ENCODE assay signal across 9 cellular contexts in the genomic region with DNA sequence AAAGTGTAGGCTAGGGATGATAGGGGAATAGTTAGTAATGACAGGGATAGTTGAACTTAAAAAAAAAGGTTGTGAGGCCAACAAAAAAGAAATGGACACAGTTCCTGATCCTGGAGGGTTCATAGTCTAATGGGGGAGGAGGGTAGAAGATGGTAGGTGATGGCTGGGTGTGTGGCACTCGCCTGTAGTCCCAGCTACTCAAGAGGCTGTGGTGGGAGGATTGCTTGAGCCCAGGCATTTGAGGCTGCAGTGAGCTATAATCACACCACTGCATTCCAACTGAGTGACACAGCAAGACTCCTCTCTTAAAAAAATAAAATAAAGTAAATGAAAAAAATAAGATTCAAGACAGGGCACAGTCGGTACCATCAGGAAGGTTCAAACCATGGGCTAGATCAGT. TPM values are rescaled to one million over a fixed set of nuclear protein-coding genes. Genes with fewer than 3 reads are reported as not detected.
DNase-seq lines count a peak whose midpoint lies in the region; ATAC-seq, FAIRE-seq and TF ChIP-seq lines count a peak whose summit lies in the region.
"Had no signal": no experiment of that assay in that cellular context is flagged by ENCODE, and none has a peak within 500 bp of the region (broad histone marks: within the 10 kb centered on the region; RNA-seq: fewer than 3 reads in every experiment).

No MANE protein-coding gene starts in this region.

- H3K4me1 Mint-ChIP-seq in activated T-cell treated with anti-CD3 and anti-CD28 coated beads, Interleukin-2, amount 50 U/mL, for 24 hours (ENCODE audit: low read depth) = peaks cover 61% of the 10 kb centered on the region
- H3K4me1 Mint-ChIP-seq in stimulated activated naive B cell treated with anti-CD40 and anti-IgM and Interleukin-4, amounts not matched to agents 10 μg/mL and 1 μg/mL and 100 μg/mL, for 72 hours = peaks cover 41 to 55% of the 10 kb centered on the region in 2 donors

- H3K4me3 ChIP-seq in epithelial cell of proximal tubule (ENCODE audit: low read depth, low read length) = peak overlapping the region; percentile 63

- peaks cover 22% of the 10 kb centered on the region for H3K36me3 Mint-ChIP-seq in activated T-cell treated with anti-CD3 and anti-CD28 coated beads, Interleukin-2, amount 50 U/mL, for 24 hours (ENCODE audit: low read depth)
- H3K36me3 Mint-ChIP-seq in stimulated activated naive B cell treated with anti-CD40 and anti-IgM and Interleukin-4, amounts not matched to agents 10 μg/mL and 1 μg/mL and 100 μg/mL, for 72 hours = peaks cover 3 to 10% of the 10 kb centered on the region in 2 donors

- H3K4me3 Mint-ChIP-seq in activated T-cell treated with anti-CD3 and anti-CD28 coated beads, Interleukin-2, amount 50 U/mL, for 24 hours = peak overlapping the region; percentile 93
- H3K4me3 Mint-ChIP-seq in stimulated activated naive B cell treated with anti-CD40 and anti-IgM and Interleukin-4, amounts not matched to agents 10 μg/mL and 1 μg/mL and 100 μg/mL, for 72 hours = peak overlapping the region; percentile 72 to 82

- no peak for TF ChIP-seq CTCF in epithelial cell of proximal tubule (conservative IDR thresholded peaks at IDR 0.05; ENCODE audit: low read depth, low read length)

- H3K27ac Mint-ChIP-seq in activated T-cell treated with anti-CD3 and anti-CD28 coated beads, Interleukin-2, amount 50 U/mL, for 24 hours = peak overlapping the region; percentile 95
- peak overlapping the region; percentile 97 for H3K27ac Mint-ChIP-seq in stimulated activated naive B cell treated with anti-CD40 and anti-IgM and Interleukin-4, amounts not matched to agents 10 μg/mL and 1 μg/mL and 100 μg/mL, for 72 hours

- FAIRE-seq in frontal cortex (lab: Jason Lieb, UNC) = no peak

- no peak for ATAC-seq in stimulated activated naive B cell treated with anti-CD40 and anti-IgM and Interleukin-4, amounts not matched to agents 10 μg/mL and 1 μg/mL and 100 μg/mL, for 72 hours (replicated peaks)
- ATAC-seq in HG03095 (IDR thresholded peaks at IDR 0.05; ENCODE audit: unreplicated experiment) = no peak

- H3K27me3 Mint-ChIP-seq in activated T-cell treated with anti-CD3 and anti-CD28 coated beads, Interleukin-2, amount 50 U/mL, for 24 hours = no peaks in the 10 kb centered on the region
- H3K27me3 Mint-ChIP-seq in stimulated activated naive B cell treated with anti-CD40 and anti-IgM and Interleukin-4, amounts not matched to agents 10 μg/mL and 1 μg/mL and 100 μg/mL, for 72 hours = no peaks in the 10 kb centered on the region

- no peaks in the 10 kb centered on the region for H3K9me3 Mint-ChIP-seq in activated T-cell treated with anti-CD3 and anti-CD28 coated beads, Interleukin-2, amount 50 U/mL, for 24 hours
- H3K9me3 Mint-ChIP-seq in stimulated activated naive B cell treated with anti-CD40 and anti-IgM and Interleukin-4, amounts not matched to agents 10 μg/mL and 1 μg/mL and 100 μg/mL, for 72 hours = no peaks in the 10 kb centered on the region

- no peak for DNase-seq in activated T-cell treated with anti-CD3 and anti-CD28 coated beads, Interleukin-2, amount 50 U/mL, for 24 hours
- DNase-seq in activated T-cell treated with anti-CD3 and anti-CD28 coated beads, Interleukin-2, amount 50 U/mL, for 48 hours = no peak
- peak; percentile 19 for DNase-seq in RPMI8226
- no peak for DNase-seq in epithelial cell of proximal tubule (ENCODE audit: low read depth)
- DNase-seq in stimulated activated naive B cell treated with anti-CD40 and anti-IgM and Interleukin-4, amounts not matched to agents 10 μg/mL and 1 μg/mL and 100 μg/mL, for 72 hours = no peak
- no peak for DNase-seq in frontal cortex (ENCODE audit: low spot score in 2 of 2)
- DNase-seq in stimulated activated CD8-positive, alpha-beta memory T cell treated with anti-CD3 and anti-CD28 coated beads, Interleukin-4, amount 100 ng/mL, for 48 hours = no peak
- DNase-seq: COR-L47 had no signal

RNA-seq across cellular contexts. Expression of a gene that starts 2.4 kb away (rescaled TPM):
- total RNA-seq in epithelial cell of proximal tubule (13.0 and 40.9 TPM in 2 replicates), frontal cortex (0.41 TPM)

RNA-seq across cellular contexts. Expression of a gene that starts 33.2 kb away (rescaled TPM):
- total RNA-seq in epithelial cell of proximal tubule (not detected in 2 replicates), frontal cortex (not detected)

RNA-seq across cellular contexts. Expression of a gene that starts 46.2 kb away (rescaled TPM):
- total RNA-seq in epithelial cell of proximal tubule (304 and 669 TPM in 2 replicates), frontal cortex (318 TPM)

RNA-seq across cellular contexts. Expression of a gene that starts 50.8 kb away (rescaled TPM):
- total RNA-seq in epithelial cell of proximal tubule (0.14 and 0.52 TPM in 2 replicates), frontal cortex (54.6 TPM)

RNA-seq across cellular contexts. Expression of a gene that starts 51.8 kb away (rescaled TPM):
- total RNA-seq in epithelial cell of proximal tubule (11.8 and 17.8 TPM in 2 replicates), frontal cortex (20.4 TPM)
